ENCODE assay signal across 8 cellular contexts in genomic region chr14:76151398-76152332, GRCh38. TPM values are rescaled to one million over a fixed set of nuclear protein-coding genes. Genes with fewer than 3 reads are reported as not detected.
DNase-seq lines count a peak whose midpoint lies in the region; ATAC-seq and TF ChIP-seq lines count a peak whose summit lies in the region.

GPATCH2L (plus strand) TSS chr14:76151922; CDS start chr14:76154364, 2,442 bp downstream.

- H3K4me1 Mint-ChIP-seq in activated naive CD8-positive, alpha-beta T cell treated with anti-CD3 and anti-CD28 coated beads, Interleukin-2, amount 50 U/mL, for 24 hours = peaks cover 49% of the 10 kb centered on the region

- H3K27me3 Mint-ChIP-seq in activated naive CD8-positive, alpha-beta T cell treated with anti-CD3 and anti-CD28 coated beads, Interleukin-2, amount 50 U/mL, for 24 hours = no peaks in the 10 kb centered on the region

- intact Hi-C loops in cardiac septum (cut with DNase I) (no loop called here), transverse colon (cut with DNase I; ENCODE audit: low total_unique reads) (no loop called here)

- no peak for TF ChIP-seq CTCF in GM12875 (IDR thresholded peaks at IDR 0.05; ENCODE audit: borderline replicate concordance, insufficient read depth, low read depth, low read length)
- TF ChIP-seq CTCF in transverse colon (IDR thresholded peaks at IDR 0.05) = peak in 1 of 5 experiments; percentile 23

- peak; percentile 78 for DNase-seq in NCI-H128 (lab: John Stamatoyannopoulos, UW; ENCODE audit: unreplicated experiment)
- DNase-seq in T follicular helper cell (ENCODE audit: low read depth) = peak; percentile 95
- peak; percentile 98 for DNase-seq in activated naive CD8-positive, alpha-beta T cell treated with anti-CD3 and anti-CD28 coated beads, Interleukin-2, amount 50 U/mL, for 24 hours
- DNase-seq in cardiac septum (ENCODE audit: low spot score) = peak; percentile 97
- DNase-seq in pons (ENCODE audit: low spot score) = peak; percentile 90
- DNase-seq in transverse colon = peak; percentile 96

- H3K27ac Mint-ChIP-seq in activated naive CD8-positive, alpha-beta T cell treated with anti-CD3 and anti-CD28 coated beads, Interleukin-2, amount 50 U/mL, for 24 hours = peak within 1 kb of the TSS; percentile 96

- peak; percentile 91 for ATAC-seq in HG02678 (IDR thresholded peaks at IDR 0.05; ENCODE audit: unreplicated experiment)
- peak; percentile 92 for ATAC-seq in activated naive CD8-positive, alpha-beta T cell treated with anti-CD3 and anti-CD28 coated beads, Interleukin-2, amount 50 U/mL, for 24 hours

- no peaks in the 10 kb centered on the region for H3K9me3 ChIP-seq in transverse colon

- peaks cover 0 to 9% (median 0%) of the 10 kb centered on the region in 4 donors for H3K36me3 ChIP-seq in transverse colon

- in situ Hi-C loops in transverse colon (cut with MboI; ENCODE audit: low pct_ligation_motif_present in 1 of 4, low pct_unique_long_range_greater_than_20kb in 1 of 4, low sequenced_read_pairs in 3 of 4) = no loop called here

- peak within 1 kb of the TSS; percentile 84 to 93 (median 90) for H3K27ac ChIP-seq in transverse colon

- peak within 1 kb of the TSS; percentile 94 for H3K4me3 Mint-ChIP-seq in activated naive CD8-positive, alpha-beta T cell treated with anti-CD3 and anti-CD28 coated beads, Interleukin-2, amount 50 U/mL, for 24 hours

- WGBS in transverse colon (ENCODE audit: low coverage in 1 of 2), 2 donors = 3 to 35% methylated on average over 2 to 39 of the region's 43 CpGs

- peaks cover 26 to 48% (median 31%) of the 10 kb centered on the region in 4 donors for H3K4me1 ChIP-seq in transverse colon

- H3K9me3 Mint-ChIP-seq in activated naive CD8-positive, alpha-beta T cell treated with anti-CD3 and anti-CD28 coated beads, Interleukin-2, amount 50 U/mL, for 24 hours = peaks cover 8% of the 10 kb centered on the region

- TF ChIP-seq EP300 in transverse colon (IDR thresholded peaks at IDR 0.05; ENCODE audit: low read depth) = no peak

- peaks cover 35% of the 10 kb centered on the region for H3K36me3 Mint-ChIP-seq in activated naive CD8-positive, alpha-beta T cell treated with anti-CD3 and anti-CD28 coated beads, Interleukin-2, amount 50 U/mL, for 24 hours (ENCODE audit: low read depth)

- H3K27me3 ChIP-seq in transverse colon = peaks cover 11% of the 10 kb centered on the region

- H3K4me3 ChIP-seq in GM12875 (ENCODE audit: low read depth, low read length) (peak within 1 kb of the TSS; percentile 99), transverse colon (peak within 1 kb of the TSS; percentile 69 to 99 (median 98))

- TF ChIP-seq POLR2A in transverse colon (IDR thresholded peaks at IDR 0.05) = peak; percentile 89

RNA-seq across cellular contexts. Expression of gene GPATCH2L, which starts in this region (rescaled TPM):
- total RNA-seq in cardiac septum (33.2 TPM), transverse colon (100 to 1,000 TPM in 1 of 4 donors, 10 to 100 TPM in 3; 42.3 to 180 (median 60.9) TPM)

Comparison
In these comparisons a context has a peak if more than half of its experiments do, and no peak if none do; other contexts are left out.
1. Peak in every context shown above with its lines: DNase-seq, ATAC-seq, H3K4me3 ChIP-seq and H3K27ac ChIP-seq.